Comparison of ENCODE assay signal across 1 cellular context in genomic region chr19:49908480-49909420, GRCh38.
TF ChIP-seq lines count a peak whose summit lies in the region.

No MANE protein-coding gene starts in this region.

TF ChIP-seq in WTC11, 78 proteins besides CTCF, POLR2A, EP300 and RAD21 (continued from another document):
- TF ChIP-seq KAT7 (CRISPR knock-in tag; IDR thresholded peaks at IDR 0.05; ENCODE audit: borderline replicate concordance) (no peak), ZNF425 (CRISPR knock-in tag; conservative IDR thresholded peaks at IDR 0.05) (no peak)
